In the genomic region with DNA sequence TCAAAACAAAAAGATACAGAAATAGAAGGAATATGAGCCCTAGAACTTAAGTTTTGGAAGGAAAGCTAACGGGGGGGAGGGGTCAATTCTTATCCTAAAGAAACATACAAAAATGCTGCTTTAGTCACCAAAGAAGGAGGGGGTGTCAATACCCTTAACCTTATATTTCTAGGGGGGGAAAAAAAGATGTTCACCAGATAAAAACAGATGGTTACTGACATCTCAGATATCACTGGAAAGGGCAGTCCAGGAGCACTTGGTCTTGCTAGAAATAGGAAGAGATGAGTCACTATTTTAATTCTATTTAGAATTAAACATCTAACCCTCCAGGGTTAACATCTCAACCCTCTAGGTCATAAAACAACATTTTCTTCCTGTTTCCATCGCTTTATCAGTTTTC, we compare ENCODE assay signal across 9 cellular contexts. TPM values are rescaled to one million over a fixed set of nuclear protein-coding genes. Genes with fewer than 3 reads are reported as not detected.
DNase-seq lines count a peak whose midpoint lies in the region; ATAC-seq and TF ChIP-seq lines count a peak whose summit lies in the region.
"Had no signal": no experiment of that assay in that cellular context is flagged by ENCODE, and none has a peak within 500 bp of the region (broad histone marks: within the 10 kb centered on the region; RNA-seq: fewer than 3 reads in every experiment).

No MANE protein-coding gene starts in this region.

- H3K27ac ChIP-seq in SJCRH30 (no peak overlapping the region), fibroblast of lung (ENCODE audit: insufficient read depth, low read length) (no peak overlapping the region), rectal smooth muscle tissue (ENCODE audit: low read depth, low read length) (no peak overlapping the region)

- H3K36me3 ChIP-seq in SJCRH30 (peaks cover 25% of the 10 kb centered on the region), fibroblast of lung (ENCODE audit: control insufficient read depth, insufficient read depth, low read length) (peaks cover 3% of the 10 kb centered on the region), rectal smooth muscle tissue (ENCODE audit: control insufficient read depth, insufficient read depth, low read length) (peaks cover 4% of the 10 kb centered on the region)

- TF ChIP-seq CTCF in GM12865 (IDR thresholded peaks at IDR 0.05; ENCODE audit: insufficient read depth, low read depth, low read length, missing control alignments), result no peak
- no peak for TF ChIP-seq CTCF in fibroblast of lung (conservative IDR thresholded peaks at IDR 0.05 in 1 of 2, IDR thresholded peaks at IDR 0.05 in 1 of 2; ENCODE audit: low read depth in 1 of 2, low read length in 2 of 2)

- no peak overlapping the region for H3K9ac ChIP-seq in fibroblast of lung (ENCODE audit: insufficient read depth, low read length)
- H3K9ac ChIP-seq in rectal smooth muscle tissue (ENCODE audit: low read length), result no peak overlapping the region

- H3K79me2 ChIP-seq in fibroblast of lung (ENCODE audit: control insufficient read depth, insufficient read depth, low read length), result peaks cover 56% of the 10 kb centered on the region

- H2AFZ ChIP-seq in fibroblast of lung (ENCODE audit: low read length), result no peak overlapping the region

- DNase-seq in GM12865 (ENCODE audit: low read depth) (no peak), SJCRH30 (no peak), fibroblast of lung (ENCODE audit: low read depth in 2 of 2) (no peak), DMS 273 (lab: John Stamatoyannopoulos, UW; ENCODE audit: unreplicated experiment) (no peak), cerebellar cortex (ENCODE audit: low spot score) (no peak), DMS153 treated with DMSO at 0.1 percent for 48 hours (lab: John Stamatoyannopoulos, UW; ENCODE audit: unreplicated experiment) (no peak)
- DNase-seq: activated CD4-positive, CD25-positive, alpha-beta regulatory T cell had no signal

- no peaks in the 10 kb centered on the region for H4K20me1 ChIP-seq in fibroblast of lung (ENCODE audit: control insufficient read depth, extremely low read depth, insufficient read depth, low read length)

- H3K27me3 ChIP-seq in SJCRH30, result no peaks in the 10 kb centered on the region
- no peaks in the 10 kb centered on the region for H3K27me3 ChIP-seq in fibroblast of lung (ENCODE audit: control insufficient read depth, insufficient read depth, low read length)
- no peaks in the 10 kb centered on the region for H3K27me3 ChIP-seq in rectal smooth muscle tissue (ENCODE audit: control insufficient read depth, insufficient read depth, low read length)

- H3K4me3 ChIP-seq in GM12865 (ENCODE audit: low read depth, low read length) (peak overlapping the region; percentile 63), SJCRH30 (peak overlapping the region; percentile 88), fibroblast of lung (replicated peaks in 1 of 4; ENCODE audit: control extremely low read depth in 1 of 4, insufficient read depth in 1 of 4, low read depth in 3 of 4, low read length in 4 of 4) (peak overlapping the region; percentile 79 to 82 (median 80)), rectal smooth muscle tissue (ENCODE audit: low read length) (peak overlapping the region; percentile 76)

- no peak for ATAC-seq in GM19351 (IDR thresholded peaks at IDR 0.05; ENCODE audit: unreplicated experiment)

- no peaks in the 10 kb centered on the region for H3K9me3 ChIP-seq in SJCRH30 (replicated peaks)
- H3K9me3 ChIP-seq in fibroblast of lung (ENCODE audit: control insufficient read depth, insufficient read depth, low read depth, low read length), result no peaks in the 10 kb centered on the region

- H3K4me1 ChIP-seq in SJCRH30 (peaks cover 8% of the 10 kb centered on the region; the same call in 1 of the 2 replicates), fibroblast of lung (ENCODE audit: control insufficient read depth, extremely low read depth, insufficient read depth, low read length) (no peaks in the 10 kb centered on the region), rectal smooth muscle tissue (ENCODE audit: control insufficient read depth, insufficient read depth, low read length) (no peaks in the 10 kb centered on the region)

- peak overlapping the region; percentile 71 for H3K4me2 ChIP-seq in fibroblast of lung (ENCODE audit: extremely low read depth, insufficient read depth, low read length)

RNA-seq across cellular contexts. Expression of a gene that starts 1.7 kb away (rescaled TPM):
- 54.4 and 56.2 TPM in 2 replicates for total RNA-seq in SJCRH30 (2014; rRNA removed; shearing (Covaris generic))
- total RNA-seq in fibroblast of lung, result 17.2 and 21.1 TPM in 2 replicates
- 30.9 and 59.5 TPM in 2 replicates for polyA plus RNA-seq in fibroblast of lung
- polyA plus RNA-seq in fibroblast of lung (2012), result 41.4 and 57.3 TPM in 2 replicates
- 127 and 180 TPM in 2 replicates for polyA minus RNA-seq in fibroblast of lung (ENCODE audit: low replicate concordance)

RNA-seq across cellular contexts. Expression of a gene that starts 19.5 kb away (rescaled TPM):
- total RNA-seq in SJCRH30 (2014; rRNA removed; shearing (Covaris generic)), result 102 and 110 TPM in 2 replicates
- total RNA-seq in fibroblast of lung, result 45.7 and 56.8 TPM in 2 replicates
- 67.9 and 69.6 TPM in 2 replicates for polyA plus RNA-seq in fibroblast of lung
- 44.2 and 46.9 TPM in 2 replicates for polyA plus RNA-seq in fibroblast of lung (2012)
- 90.6 and 135 TPM in 2 replicates for polyA minus RNA-seq in fibroblast of lung (ENCODE audit: low replicate concordance)

RNA-seq across cellular contexts. Expression of a gene that starts 19.7 kb away (rescaled TPM):
- total RNA-seq in SJCRH30 (2014; rRNA removed; shearing (Covaris generic)), result 1.7 and 2.1 TPM in 2 replicates
- 2.6 and 3.0 TPM in 2 replicates for total RNA-seq in fibroblast of lung
- 3.7 and 4.0 TPM in 2 replicates for polyA plus RNA-seq in fibroblast of lung
- 2.4 and 3.0 TPM in 2 replicates for polyA plus RNA-seq in fibroblast of lung (2012)
- polyA minus RNA-seq in fibroblast of lung (ENCODE audit: low replicate concordance), result 1.0 and 3.5 TPM in 2 replicates

RNA-seq across cellular contexts. Expression of a gene that starts 34.1 kb away (rescaled TPM):
- total RNA-seq in SJCRH30 (2014; rRNA removed; shearing (Covaris generic)), result 2.0 and 2.1 TPM in 2 replicates
- total RNA-seq in fibroblast of lung, result 15.4 and 25.6 TPM in 2 replicates
- polyA plus RNA-seq in fibroblast of lung, result 13.5 and 19.1 TPM in 2 replicates
- 18.9 and 21.1 TPM in 2 replicates for polyA plus RNA-seq in fibroblast of lung (2012)
- 17.7 and 18.3 TPM in 2 replicates for polyA minus RNA-seq in fibroblast of lung (ENCODE audit: low replicate concordance)
